In the genomic region with DNA sequence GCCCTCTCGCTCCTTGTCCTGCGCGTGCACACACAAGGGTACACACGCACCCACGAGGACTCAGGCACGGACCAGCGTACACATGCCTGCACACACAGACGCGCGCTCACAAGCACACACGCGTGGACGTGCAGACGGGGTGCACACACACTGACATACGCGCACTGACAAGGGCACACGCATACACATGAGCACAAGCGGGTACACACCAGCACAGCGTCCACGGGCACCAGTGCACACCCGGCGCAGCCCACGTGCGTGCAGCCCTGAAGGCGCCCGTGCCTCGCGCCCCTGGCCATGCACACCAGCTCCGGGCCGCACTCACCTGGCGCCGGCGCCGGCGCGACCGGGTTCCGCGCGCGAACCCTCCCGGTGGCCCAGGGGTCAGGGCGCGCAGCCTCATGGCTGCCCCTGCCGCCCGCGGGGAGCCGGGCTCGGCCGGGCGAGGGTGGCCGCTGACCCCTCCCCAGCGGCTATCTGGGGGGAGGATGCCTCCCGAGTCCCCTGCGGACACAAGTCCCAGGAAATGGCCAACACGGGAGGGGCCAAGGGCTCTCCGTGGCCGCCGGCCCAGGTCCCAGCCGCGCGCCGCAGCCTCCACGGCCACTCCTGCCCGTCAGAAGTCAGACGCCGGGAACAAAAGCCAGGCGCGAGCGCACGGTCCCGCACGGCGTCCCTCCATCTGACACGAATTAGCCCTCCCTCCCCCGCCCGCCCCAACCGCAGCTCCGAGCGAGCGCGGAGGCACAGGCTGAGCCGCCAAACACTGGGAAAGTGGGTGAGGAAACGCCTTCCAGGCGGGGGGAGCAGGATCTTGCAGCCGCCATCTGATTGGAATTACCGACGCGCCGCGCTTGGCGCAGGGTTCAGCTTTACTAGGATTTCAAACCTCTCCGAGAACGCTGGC, we compare ENCODE assay signal across 9 cellular contexts. TPM values are rescaled to one million over a fixed set of nuclear protein-coding genes. Genes with fewer than 3 reads are reported as not detected.
A peak's percentile ranks its signal among the peaks of the same experiment; 100 is the strongest.
DNase-seq lines count a peak whose midpoint lies in the region; ATAC-seq and TF ChIP-seq lines count a peak whose summit lies in the region.
"Had no signal": no experiment of that assay in that cellular context is flagged by ENCODE, and none has a peak within 500 bp of the region (broad histone marks: within the 10 kb centered on the region; RNA-seq: fewer than 3 reads in every experiment).

No MANE protein-coding gene starts in this region.

- peaks cover 35 to 88% of the 10 kb centered on the region in 2 experiments for H3K79me1 ChIP-seq in IMR-90 (ENCODE audit: low read depth in 1 of 2, low read length in 2 of 2)

- DNase-seq in IMR-90: peak; percentile 76
- peak in 7 of 10 donors; percentile 25 to 53 (median 44) for DNase-seq in dorsolateral prefrontal cortex
- DNase-seq in thoracic aorta (ENCODE audit: low spot score): no peak
- DNase-seq in A673 (ENCODE audit: low spot score): no peak
- no peak for DNase-seq in NCI-H2171 (lab: John Stamatoyannopoulos, UW)
- DNase-seq in NOMO-1 treated with dmso at 0.1 percent for 144 hours (lab: John Stamatoyannopoulos, UW; ENCODE audit: unreplicated experiment): no peak
- no peak for DNase-seq in NCI-H187 treated with DMSO at 0.1 percent for 48 hours (lab: John Stamatoyannopoulos, UW)
- DNase-seq: activated effector memory CD4-positive, alpha-beta T cell treated with Interleukin-2 at 50 U/mL for 16 hours had no signal

- POLR2A ChIA-PET in IMR-90 (lab: Charles Lee; ENCODE audit: unreplicated experiment) (no interaction called here), A673 (lab: Charles Lee; ENCODE audit: low non-redundant PET) (interaction anchor here (0.6 kb wide), 1 partner anchor 1253 kb away, joined by 5 read pairs; no protein-coding TSS in a partner anchor)

- CTCF ChIA-PET in IMR-90 (lab: Yijun Ruan, JAX) (no interaction called here), A673 (lab: Charles Lee) (no interaction called here)

- peak overlapping the region; percentile 77 for H2BK120ac ChIP-seq in IMR-90 (ENCODE audit: low read depth, low read length)

- H3K4ac ChIP-seq in IMR-90 (ENCODE audit: low read depth, low read length): peak overlapping the region; percentile 93

- peak overlapping the region; percentile 90 for H3K4me2 ChIP-seq in IMR-90 (ENCODE audit: low read depth, low read length)

- no peak overlapping the region for H3K56ac ChIP-seq in IMR-90 (ENCODE audit: extremely low read depth, insufficient read depth, low read length)

- H3K9me1 ChIP-seq in IMR-90 (ENCODE audit: insufficient read depth, low read length): peaks cover 34% of the 10 kb centered on the region

- H3K23ac ChIP-seq in IMR-90 (ENCODE audit: low read depth, low read length): peak overlapping the region; percentile 85

- H4K91ac ChIP-seq in IMR-90 (ENCODE audit: insufficient read depth, low read depth, low read length): peak overlapping the region; percentile 55

- BruUV-seq in IMR-90 (replicated peaks; lab: Mats Ljungman, UMichigan): no TSS peak
- BruUV-seq in A673 (replicated peaks; lab: Mats Ljungman, UMichigan): no TSS peak

- H2AFZ ChIP-seq in IMR-90 (replicated peaks; ENCODE audit: low read length, poor library complexity): peak overlapping the region; percentile 74

- peak overlapping the region; percentile 57 for H3K18ac ChIP-seq in IMR-90 (ENCODE audit: low read depth, low read length)

- no peaks in the 10 kb centered on the region for H3K27me3 ChIP-seq in IMR-90 (ENCODE audit: control insufficient read depth, insufficient read depth, low read length)
- H3K27me3 ChIP-seq in dorsolateral prefrontal cortex: peaks cover 0 to 66% (median 21%) of the 10 kb centered on the region in 45 donors
- no peaks in the 10 kb centered on the region for H3K27me3 ChIP-seq in liver (ENCODE audit: control insufficient read depth in 4 of 4, insufficient read depth in 4 of 4, low read length in 3 of 4)
- no peaks in the 10 kb centered on the region for H3K27me3 ChIP-seq in thoracic aorta (replicated peaks; ENCODE audit: insufficient read depth)
- peaks cover 57% of the 10 kb centered on the region for H3K27me3 ChIP-seq in A673 (replicated peaks; ENCODE audit: insufficient read depth, low read depth, low read length, poor library complexity)

- ATAC-seq in IMR-90 (ENCODE audit: low read depth) (peak; percentile 46), thoracic aorta (ENCODE audit: insufficient number of reproducible peaks, low FRiP score, low read depth) (no peak)

- in situ Hi-C loops in IMR-90 (cut with MboI; ENCODE audit: low sequenced_read_pairs): no loop called here

- H4K20me1 ChIP-seq in IMR-90 (ENCODE audit: insufficient read depth, low read length): peaks cover 61% of the 10 kb centered on the region

- peak overlapping the region; percentile 60 for H2AK9ac ChIP-seq in IMR-90 (replicated peaks; ENCODE audit: low read depth, low read length, poor library complexity)

- 25% methylated on average over 44 of the region's 94 CpGs; no CpG with 5 or more reads in 1 of the 2 experiments for WGBS in IMR-90 (ENCODE audit: extremely low coverage in 2 of 2, insufficient read length in 1 of 2), 2 experiments
- 15% methylated on average over 94 of the region's 94 CpGs for WGBS in liver

- peak overlapping the region; percentile 98; the same call in 1 of the 2 replicates for H2AK5ac ChIP-seq in IMR-90 (ENCODE audit: low read depth, low read length)

- H2BK5ac ChIP-seq in IMR-90 (ENCODE audit: low read depth, low read length, poor library complexity, severe bottlenecking): no peak overlapping the region

- dilution Hi-C loops in IMR-90 (cut with HindIII; ENCODE audit: low sequenced_read_pairs, unreplicated experiment): no loop called here

- H3K9me3 ChIP-seq in IMR-90 (ENCODE audit: control insufficient read depth, insufficient read depth, low read length): no peaks in the 10 kb centered on the region
- H3K9me3 ChIP-seq in liver (ENCODE audit: control insufficient read depth in 4 of 4, low read length in 3 of 4): no peaks in the 10 kb centered on the region
- no peaks in the 10 kb centered on the region for H3K9me3 ChIP-seq in thoracic aorta
- H3K9me3 ChIP-seq in A673 (ENCODE audit: low read depth, low read length, poor library complexity, severe bottlenecking): no peaks in the 10 kb centered on the region

- H3K4me1 ChIP-seq in IMR-90 (ENCODE audit: control insufficient read depth, insufficient read depth, low read length) (peaks cover 39% of the 10 kb centered on the region), liver (ENCODE audit: control insufficient read depth in 4 of 4, insufficient read depth in 4 of 4, low read length in 3 of 4) (peaks cover 18 to 66% (median 44%) of the 10 kb centered on the region in 4 donors), thoracic aorta (ENCODE audit: control insufficient read depth in 1 of 2, low read depth in 2 of 2) (peaks cover 20 to 38% of the 10 kb centered on the region in 2 donors), A673 (ENCODE audit: insufficient read depth, low read length, poor library complexity, severe bottlenecking) (no peaks in the 10 kb centered on the region)

- H3K36me3 ChIP-seq in IMR-90 (ENCODE audit: control insufficient read depth, insufficient read depth, low read length) (0 out of 2 replicates have a peak, but pooled peaks cover 2% of the 10 kb centered on the region), liver (ENCODE audit: control insufficient read depth in 4 of 4, insufficient read depth in 3 of 4, low read depth in 1 of 4, low read length in 3 of 4) (no peaks in the 10 kb centered on the region), thoracic aorta (no peaks in the 10 kb centered on the region), A673 (ENCODE audit: insufficient read depth, low read length, poor library complexity, severe bottlenecking) (no peaks in the 10 kb centered on the region)

- H3K27ac ChIP-seq in IMR-90 (ENCODE audit: insufficient read depth, low read length) (peak overlapping the region; percentile 15; the same call in 1 of the 2 replicates), dorsolateral prefrontal cortex (no peak overlapping the region), liver (ENCODE audit: low read depth in 1 of 2, low read length in 2 of 2) (peak overlapping the region; percentile 75 to 76), thoracic aorta (no peak overlapping the region), A673 (ENCODE audit: low read depth, low read length, poor library complexity, severe bottlenecking) (no peak overlapping the region)

- TF ChIP-seq RAD21 in IMR-90 (IDR thresholded peaks at IDR 0.05; ENCODE audit: low read length) (no peak), liver (IDR thresholded peaks at IDR 0.05) (peak; percentile 16 to 50)

- 0 out of 2 replicates have a peak overlapping the region, but pooled peaks have one; percentile 24 for H2BK20ac ChIP-seq in IMR-90 (ENCODE audit: low read depth, low read length)

- TF ChIP-seq POLR2A in IMR-90 (IDR thresholded peaks at IDR 0.05; ENCODE audit: low read depth, low read length): no peak

- H2BK15ac ChIP-seq in IMR-90 (ENCODE audit: low read depth, low read length): no peak overlapping the region

- peak overlapping the region; percentile 33 to 61; a peak in 3 of 4 replicates for H4K8ac ChIP-seq in IMR-90 (ENCODE audit: low read depth in 2 of 2, low read length in 2 of 2)

- no peak for TF ChIP-seq CTCF in IMR-90 (conservative IDR thresholded peaks at IDR 0.05; ENCODE audit: low read depth, low read length)
- TF ChIP-seq CTCF in dorsolateral prefrontal cortex (IDR thresholded peaks at IDR 0.05 in 54 of 56, conservative IDR thresholded peaks at IDR 0.05 in 2 of 56; ENCODE audit: low read depth in 1 of 56, partially characterized antibody in 56 of 56): no peak
- no peak for TF ChIP-seq CTCF in liver (IDR thresholded peaks at IDR 0.05; ENCODE audit: low read depth, low read length, missing input control)
- TF ChIP-seq CTCF in thoracic aorta (IDR thresholded peaks at IDR 0.05): no peak
- no peak for TF ChIP-seq CTCF in A673 (conservative IDR thresholded peaks at IDR 0.05; ENCODE audit: low read depth, low read length)

- intact Hi-C loops in IMR-90 (cut with micrococcal nuclease) (loop anchor here (1.0 kb wide), 1 partner anchor 54 kb away; no protein-coding TSS in a partner anchor), dorsolateral prefrontal cortex (cut with DNase I) (no loop called here), A673 (cut with micrococcal nuclease; ENCODE audit: unreplicated experiment) (no loop called here)

- H3K9ac ChIP-seq in IMR-90 (ENCODE audit: low read depth, low read length) (peak overlapping the region; percentile 63), liver (ENCODE audit: low read depth in 1 of 2, low read length in 2 of 2) (peak overlapping the region; percentile 50 to 57)

- H3K4me3 ChIP-seq in IMR-90 (ENCODE audit: insufficient read depth, low read depth, low read length) (peak overlapping the region; percentile 11), dorsolateral prefrontal cortex (peak overlapping the region; percentile 12 to 65 (median 48)), liver (ENCODE audit: low read depth in 1 of 3, low read length in 3 of 3) (peak overlapping the region; percentile 11 to 68 (median 65)), thoracic aorta (peak overlapping the region; percentile 72), A673 (ENCODE audit: low read depth, low read length, poor library complexity, severe bottlenecking) (no peak overlapping the region)

- H4K5ac ChIP-seq in IMR-90 (ENCODE audit: low read depth, low read length): peak overlapping the region; percentile 67; the same call in 1 of the 2 replicates

- H3K14ac ChIP-seq in IMR-90 (replicated peaks; ENCODE audit: low read depth, low read length): peak overlapping the region; percentile 65; the same call in 1 of the 2 replicates

RNA-seq across cellular contexts. Expression of a gene that starts 45.0 kb away (rescaled TPM):
- total RNA-seq in IMR-90 (2012; rRNA removed) (58.9 and 64.3 TPM in 2 replicates), dorsolateral prefrontal cortex (100 to 1,000 TPM in 5 of 120 experiments, 10 to 100 TPM in 115; 16.5 to 145 (median 47.8) TPM), liver (100 to 1,000 TPM in 1 of 2 donors, 10 to 100 TPM in 1; 27.8 to 100 TPM), thoracic aorta (100 to 1,000 TPM; 138 to 151 TPM), A673 (2021) (0.04 TPM in 1 of 2 replicates, not detected in the other)
- polyA plus RNA-seq in IMR-90 (2012; rRNA removed) (75.6 and 79.2 TPM in 2 replicates), liver (10 to 100 TPM; 16.8 to 31.2 TPM)
- polyA plus RNA-seq in IMR-90 (2012; cell fraction: cytosol; rRNA removed): 45.5 and 62.9 TPM in 2 replicates
- 103 and 160 TPM in 2 replicates for polyA plus RNA-seq in IMR-90 (2012; cell fraction: nucleus; rRNA removed; ENCODE audit: low replicate concordance)

Comparison
In these comparisons a context has a peak if more than half of its experiments do, and no peak if none do; other contexts are left out.
1. DNase-seq: peak in IMR-90 (single experiment) and dorsolateral prefrontal cortex (7 of 10); none in thoracic aorta (single experiment), A673 (single experiment), NCI-H2171 (single experiment), NOMO-1 treated with dmso at 0.1 percent for 144 hours (single experiment) and NCI-H187 treated with DMSO at 0.1 percent for 48 hours (single experiment).
2. H3K27ac ChIP-seq: peak in IMR-90 (single experiment) and liver (2 of 2); none in dorsolateral prefrontal cortex (0 of 59), thoracic aorta (0 of 2) and A673 (single experiment).
3. RNA of a gene that starts 45.0 kb away (total RNA-seq): 138 to 151 TPM in thoracic aorta, 27.8 to 100 TPM in liver, 58.9 to 64.3 TPM in IMR-90 and 16.5 to 145 TPM in dorsolateral prefrontal cortex; 0.04 TPM in A673; every median in the first group is over 10 times any median in the second.